ENCODE assay signal across 19 cellular contexts in genomic region chr10:93452143-93452542, GRCh38. TPM values are rescaled to one million over a fixed set of nuclear protein-coding genes. Genes with fewer than 3 reads are reported as not detected.
DNase-seq lines count a peak whose midpoint lies in the region; TF ChIP-seq lines count a peak whose summit lies in the region.
"Had no signal": no experiment of that assay in that cellular context is flagged by ENCODE, and none has a peak within 500 bp of the region (broad histone marks: within the 10 kb centered on the region; RNA-seq: fewer than 3 reads in every experiment).

No MANE protein-coding gene starts in this region.

- peaks cover 4% of the 10 kb centered on the region for H3K79me1 ChIP-seq in mesenchymal stem cell (replicated peaks; ENCODE audit: low read length, poor library complexity, severe bottlenecking)

- no peak overlapping the region for H4K8ac ChIP-seq in mesenchymal stem cell (ENCODE audit: low read length)

- no peaks in the 10 kb centered on the region for H3K27me3 Mint-ChIP-seq in activated CD4-positive, alpha-beta T cell treated with anti-CD3 and anti-CD28 coated beads, Interleukin-2, amount 10 ng/mL, durations not matched to agents 24 days and 14 days
- H3K27me3 Mint-ChIP-seq: CD4-positive, alpha-beta memory T cell had no signal

- no peak overlapping the region for H3K9ac ChIP-seq in mesenchymal stem cell (ENCODE audit: low read length)
- H3K9ac ChIP-seq: GM23248 had no signal

- no peak overlapping the region for H3K23ac ChIP-seq in mesenchymal stem cell (ENCODE audit: low read length in 2 of 2)

- CTCF ChIA-PET in OCI-LY7 (lab: Charles Lee; ENCODE audit: unreplicated experiment) (no interaction called here), A673 (lab: Charles Lee) (no interaction called here)

- H3K9me2 ChIP-seq in OCI-LY7 (ENCODE audit: insufficient read depth, low read length) = no peaks in the 10 kb centered on the region

- peaks cover 13% of the 10 kb centered on the region for H3K4me1 Mint-ChIP-seq in activated CD4-positive, alpha-beta T cell treated with anti-CD3 and anti-CD28 coated beads, Interleukin-2, amount 10 ng/mL, durations not matched to agents 24 days and 14 days

- H2AFZ ChIP-seq in OCI-LY7 (ENCODE audit: low read length) (no peak overlapping the region), mesenchymal stem cell (ENCODE audit: low read depth, low read length) (no peak overlapping the region)
- H2AFZ ChIP-seq: GM23248 had no signal

- H3K36me3 ChIP-seq in OCI-LY7 (ENCODE audit: insufficient read depth, low read length) (no peaks in the 10 kb centered on the region), mesenchymal stem cell (ENCODE audit: control insufficient read depth in 1 of 2, insufficient read depth in 2 of 2, low read depth in 1 of 2, low read length in 2 of 2) (peaks cover 47 to 84% of the 10 kb centered on the region in 2 experiments), A673 (ENCODE audit: insufficient read depth, low read length, poor library complexity, severe bottlenecking) (no peaks in the 10 kb centered on the region)

- no peaks in the 10 kb centered on the region for H3K79me2 ChIP-seq in OCI-LY7 (ENCODE audit: insufficient read depth, low read depth, low read length)

- peaks cover 3% of the 10 kb centered on the region for H3K36me3 Mint-ChIP-seq in activated CD4-positive, alpha-beta T cell treated with anti-CD3 and anti-CD28 coated beads, Interleukin-2, amount 10 ng/mL, durations not matched to agents 24 days and 14 days (ENCODE audit: low read depth)
- H3K36me3 Mint-ChIP-seq: CD4-positive, alpha-beta memory T cell had no signal

- no peak overlapping the region for H4K91ac ChIP-seq in mesenchymal stem cell (ENCODE audit: low read length)

- H3K4me2 ChIP-seq in OCI-LY7 (ENCODE audit: low read length) (no peak overlapping the region), mesenchymal stem cell (ENCODE audit: low read length, poor library complexity, severe bottlenecking) (no peak overlapping the region)

- peak; percentile 60 for DNase-seq in activated CD4-positive, alpha-beta T cell treated with anti-CD3 and anti-CD28 coated beads, Interleukin-2, amount 10 ng/mL, durations not matched to agents 24 days and 14 days
- no peak for DNase-seq in activated CD4-positive, alpha-beta T cell treated with anti-CD3 and anti-CD28 coated beads, Interleukin-2, amount 50 U/mL, for 48 hours
- DNase-seq in GM10266 (ENCODE audit: extremely low spot score) (peak; percentile 21), OCI-LY7 (ENCODE audit: low spot score) (peak; percentile 11), mesenchymal stem cell (no peak), cortex of kidney (lab: John Stamatoyannopoulos, UW) (no peak), A673 (ENCODE audit: low spot score) (no peak)
- no peak for DNase-seq in activated CD4-positive, CD25-positive, alpha-beta regulatory T cell (lab: John Stamatoyannopoulos, UW)
- DNase-seq: amygdala; CD4-positive, alpha-beta memory T cell; EL; foreskin fibroblast; GM23248; midbrain; NCI-H187 treated with DMSO at 0.1 percent for 48 hours; NCI-H526 had no signal

- H3K4me1 ChIP-seq in OCI-LY7 (ENCODE audit: insufficient read depth, low read length, poor library complexity, severe bottlenecking) (no peaks in the 10 kb centered on the region), mesenchymal stem cell (ENCODE audit: control insufficient read depth, insufficient read depth, low read depth, low read length) (peaks cover 9% of the 10 kb centered on the region), A673 (ENCODE audit: insufficient read depth, low read length, poor library complexity, severe bottlenecking) (no peaks in the 10 kb centered on the region)

- no peaks in the 10 kb centered on the region for H3K9me3 Mint-ChIP-seq in activated CD4-positive, alpha-beta T cell treated with anti-CD3 and anti-CD28 coated beads, Interleukin-2, amount 10 ng/mL, durations not matched to agents 24 days and 14 days
- H3K9me3 Mint-ChIP-seq: CD4-positive, alpha-beta memory T cell; neural crest cell had no signal

- H3K27me3 ChIP-seq in mesenchymal stem cell (ENCODE audit: control insufficient read depth in 1 of 2, insufficient read depth in 1 of 2, low read length in 2 of 2) (no peaks in the 10 kb centered on the region), A673 (replicated peaks; ENCODE audit: insufficient read depth, low read depth, low read length, poor library complexity) (no peaks in the 10 kb centered on the region)
- H3K27me3 ChIP-seq: SJSA1, vagina had no signal

- H4K20me1 ChIP-seq in OCI-LY7 (ENCODE audit: insufficient read depth, low read length) = no peaks in the 10 kb centered on the region

- no peak overlapping the region for H2BK15ac ChIP-seq in mesenchymal stem cell (ENCODE audit: low read depth, poor library complexity, severe bottlenecking)

- 51% methylated on average over 2 of the region's 2 CpGs for WGBS in mesenchymal stem cell

- intact Hi-C loops in activated CD4-positive, alpha-beta T cell treated with anti-CD3 and anti-CD28 coated beads, Interleukin-2, amount 10 ng/mL, durations not matched to agents 24 days and 14 days (cut with micrococcal nuclease) = no loop called here
- intact Hi-C loops in OCI-LY7 (cut with micrococcal nuclease; ENCODE audit: unreplicated experiment) (no loop called here), A673 (cut with micrococcal nuclease; ENCODE audit: unreplicated experiment) (no loop called here)

- no peak overlapping the region for H3K4ac ChIP-seq in mesenchymal stem cell (ENCODE audit: low read depth in 1 of 2, low read length in 2 of 2)

- H3K9me3 ChIP-seq in OCI-LY7 (ENCODE audit: low read length) (no peaks in the 10 kb centered on the region), mesenchymal stem cell (ENCODE audit: control insufficient read depth, low read length) (no peaks in the 10 kb centered on the region), A673 (ENCODE audit: low read depth, low read length, poor library complexity, severe bottlenecking) (no peaks in the 10 kb centered on the region)
- H3K9me3 ChIP-seq: SJSA1, vagina had no signal

- H2BK120ac ChIP-seq in mesenchymal stem cell (ENCODE audit: low read depth, low read length) = no peak overlapping the region

- peak overlapping the region; percentile 86 for H2AK5ac ChIP-seq in mesenchymal stem cell (ENCODE audit: low read length, severe bottlenecking)

- BruUV-seq in OCI-LY7 (replicated peaks; lab: Mats Ljungman, UMichigan) (no TSS peak), A673 (replicated peaks; lab: Mats Ljungman, UMichigan) (no TSS peak)

- no peak overlapping the region for H3K27ac Mint-ChIP-seq in activated CD4-positive, alpha-beta T cell treated with anti-CD3 and anti-CD28 coated beads, Interleukin-2, amount 10 ng/mL, durations not matched to agents 24 days and 14 days

- H3K27ac ChIP-seq in OCI-LY7 (ENCODE audit: low read depth, low read length, poor library complexity, severe bottlenecking) (no peak overlapping the region), mesenchymal stem cell (ENCODE audit: low read length, poor library complexity, severe bottlenecking) (peak overlapping the region; percentile 28), A673 (ENCODE audit: low read depth, low read length, poor library complexity, severe bottlenecking) (no peak overlapping the region)
- H3K27ac ChIP-seq: GM23248, SJSA1, vagina had no signal

- TF ChIP-seq CTCF in GM10266 (IDR thresholded peaks at IDR 0.05; ENCODE audit: control insufficient read depth, insufficient read depth, low read depth, missing control alignments) = no peak
- no peak for TF ChIP-seq CTCF in OCI-LY7 (conservative IDR thresholded peaks at IDR 0.05; ENCODE audit: low read length)
- no peak for TF ChIP-seq CTCF in A673 (conservative IDR thresholded peaks at IDR 0.05; ENCODE audit: low read depth, low read length)

- no peak overlapping the region for H3K14ac ChIP-seq in mesenchymal stem cell (ENCODE audit: low read length in 2 of 2)

- H3K4me3 ChIP-seq in OCI-LY7 (ENCODE audit: low read depth, low read length, poor library complexity, severe bottlenecking) (no peak overlapping the region), mesenchymal stem cell (ENCODE audit: insufficient read depth in 1 of 2, low read depth in 1 of 2, low read length in 2 of 2) (no peak overlapping the region), A673 (ENCODE audit: low read depth, low read length, poor library complexity, severe bottlenecking) (no peak overlapping the region)
- H3K4me3 ChIP-seq: GM23248, SJSA1, vagina had no signal

- POLR2A ChIA-PET in OCI-LY7 (lab: Charles Lee) (no interaction called here), A673 (lab: Charles Lee; ENCODE audit: low non-redundant PET) (no interaction called here)

- no peak overlapping the region for H2BK5ac ChIP-seq in mesenchymal stem cell (ENCODE audit: low read depth, low read length, poor library complexity, severe bottlenecking)

- peak overlapping the region; percentile 10 for H3K4me3 Mint-ChIP-seq in activated CD4-positive, alpha-beta T cell treated with anti-CD3 and anti-CD28 coated beads, Interleukin-2, amount 10 ng/mL, durations not matched to agents 24 days and 14 days
- H3K4me3 Mint-ChIP-seq: CD4-positive, alpha-beta memory T cell; neural crest cell had no signal

- no peak overlapping the region for H2BK12ac ChIP-seq in mesenchymal stem cell (ENCODE audit: low read length in 2 of 2)

- H3K18ac ChIP-seq in mesenchymal stem cell (ENCODE audit: low read depth in 1 of 2, low read length in 2 of 2) = no peak overlapping the region

RNA-seq across cellular contexts. Expression of gene MYOF, which starts 30.0 kb away (rescaled TPM):
- 23.8 and 25.4 TPM in 2 replicates for total RNA-seq in activated CD4-positive, alpha-beta T cell treated with anti-CD3 and anti-CD28 coated beads, Interleukin-2, amount 10 ng/mL, durations not matched to agents 24 days and 14 days
- total RNA-seq in OCI-LY7 (2014; rRNA removed; shearing (Covaris generic)) = not detected in 2 replicates
- total RNA-seq in OCI-LY7 (2022) (0.30 and 0.42 TPM in 2 replicates), A673 (2021) (15.9 and 24.2 TPM in 2 replicates)
- 151 TPM for polyA plus RNA-seq in mesenchymal stem cell (2013, experiment 1 of 2)
- polyA plus RNA-seq in mesenchymal stem cell (2013, experiment 2 of 2) = 144 TPM
- polyA plus RNA-seq: CD4-positive, alpha-beta memory T cell had no signal

RNA-seq across cellular contexts. Expression of gene CEP55, which starts 44.3 kb away (rescaled TPM):
- 58.5 and 59.3 TPM in 2 replicates for total RNA-seq in activated CD4-positive, alpha-beta T cell treated with anti-CD3 and anti-CD28 coated beads, Interleukin-2, amount 10 ng/mL, durations not matched to agents 24 days and 14 days
- 64.5 and 83.0 TPM in 2 replicates for total RNA-seq in OCI-LY7 (2014; rRNA removed; shearing (Covaris generic))
- total RNA-seq in OCI-LY7 (2022) (68.3 and 75.2 TPM in 2 replicates), A673 (2021) (67.9 and 68.5 TPM in 2 replicates)
- 8.3 TPM for polyA plus RNA-seq in mesenchymal stem cell (2013, experiment 1 of 2)
- polyA plus RNA-seq in mesenchymal stem cell (2013, experiment 2 of 2) = 8.3 TPM

Comparison
In these comparisons a context has a peak if more than half of its experiments do, and no peak if none do; other contexts are left out.
1. DNase-seq: peak in activated CD4-positive, alpha-beta T cell treated with anti-CD3 and anti-CD28 coated beads, Interleukin-2, amount 10 ng/mL, durations not matched to agents 24 days and 14 days (single experiment), GM10266 (single experiment) and OCI-LY7 (single experiment); none in activated CD4-positive, alpha-beta T cell treated with anti-CD3 and anti-CD28 coated beads, Interleukin-2, amount 50 U/mL, for 48 hours (0 of 2), mesenchymal stem cell (single experiment), cortex of kidney (single experiment), A673 (single experiment) and activated CD4-positive, CD25-positive, alpha-beta regulatory T cell (0 of 4).
2. RNA of gene MYOF, which starts 30.0 kb away (total RNA-seq): 23.8 to 25.4 TPM in activated CD4-positive, alpha-beta T cell treated with anti-CD3 and anti-CD28 coated beads, Interleukin-2, amount 10 ng/mL, durations not matched to agents 24 days and 14 days and 15.9 to 24.2 TPM in A673; 0.30 to 0.42 TPM in OCI-LY7; every median in the first group is over 10 times any median in the second.